ENCODE assay signal across 27 cellular contexts in the genomic region with DNA sequence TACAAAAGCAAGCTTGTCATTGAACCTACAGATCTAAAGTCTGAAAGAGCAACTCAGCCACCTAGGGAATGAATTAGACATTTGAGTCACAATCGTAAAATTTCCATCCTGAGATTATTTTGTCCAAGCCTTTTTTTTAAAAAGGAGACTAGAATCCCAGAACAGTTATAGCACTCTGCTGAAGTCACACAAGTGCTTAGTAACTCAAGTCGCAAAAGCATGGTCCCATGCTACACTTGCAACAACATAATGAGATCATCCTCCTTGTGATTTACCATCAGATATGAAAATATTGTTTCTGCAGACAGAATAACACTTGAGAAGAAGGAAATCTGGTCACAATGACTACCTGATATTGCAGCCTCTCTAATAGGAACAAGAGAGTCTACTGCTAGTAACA.
DNase-seq lines count a peak whose midpoint lies in the region; ATAC-seq, FAIRE-seq and TF ChIP-seq lines count a peak whose summit lies in the region.
"Had no signal": no experiment of that assay in that cellular context is flagged by ENCODE, and none has a peak within 500 bp of the region (broad histone marks: within the 10 kb centered on the region; RNA-seq: fewer than 3 reads in every experiment).

No MANE protein-coding gene starts in this region.

- H3K27ac ChIP-seq in endothelial cell of umbilical vein (ENCODE audit: insufficient read depth, low read depth, low read length) (no peak overlapping the region), osteoblast (ENCODE audit: low read depth, low read length) (peak overlapping the region; percentile 86)
- H3K27ac ChIP-seq: foreskin keratinocyte, heart left ventricle, testis had no signal

- FAIRE-seq in endothelial cell of umbilical vein (lab: Jason Lieb, UNC), result no peak
- FAIRE-seq: GM12878 had no signal

- H2AFZ ChIP-seq in endothelial cell of umbilical vein (ENCODE audit: low read depth, low read length) (no peak overlapping the region), osteoblast (ENCODE audit: low read length) (peak overlapping the region; percentile 6)

- no peak for ATAC-seq in GM19452 (IDR thresholded peaks at IDR 0.05; ENCODE audit: unreplicated experiment)
- ATAC-seq: activated T-helper 17 cell treated with anti-CD3 and anti-CD28 coated beads, Interleukin-2, amount 50 U/mL, for 72 hours; foreskin keratinocyte; GM12878; heart left ventricle; right cardiac atrium; stimulated activated naive B cell treated with anti-CD40 and anti-IgM and Interleukin-4, amounts not matched to agents 10 μg/mL and 1 μg/mL and 100 μg/mL, for 72 hours; T-helper 17 cell had no signal

- no peaks in the 10 kb centered on the region for H3K27me3 ChIP-seq in endothelial cell of umbilical vein (ENCODE audit: control insufficient read depth in 2 of 2, insufficient read depth in 2 of 2, low read length in 2 of 2)
- no peaks in the 10 kb centered on the region for H3K27me3 ChIP-seq in osteoblast (ENCODE audit: insufficient read depth, low read length)
- H3K27me3 ChIP-seq: foreskin keratinocyte, heart left ventricle, testis had no signal

- H3K9me3 ChIP-seq in endothelial cell of umbilical vein (replicated peaks; ENCODE audit: control insufficient read depth, insufficient read depth, low read length) (no peaks in the 10 kb centered on the region), osteoblast (ENCODE audit: low read depth, low read length) (no peaks in the 10 kb centered on the region)
- H3K9me3 ChIP-seq: heart left ventricle, testis had no signal

- dilution Hi-C loops in endothelial cell of umbilical vein (cut with MboI; ENCODE audit: extremely low pct_ligation_motif_present, low sequenced_read_pairs), result no loop called here

- H4K20me1 ChIP-seq in endothelial cell of umbilical vein (replicated peaks; ENCODE audit: control insufficient read depth, extremely low read depth, insufficient read depth, low read length), result no peaks in the 10 kb centered on the region
- H4K20me1 ChIP-seq in osteoblast (ENCODE audit: insufficient read depth, low read length), result no peaks in the 10 kb centered on the region

- H3K4me3 ChIP-seq in endothelial cell of umbilical vein (replicated peaks in 1 of 3; ENCODE audit: insufficient read depth in 1 of 3, low read depth in 1 of 3, low read length in 3 of 3) (no peak overlapping the region), osteoblast (ENCODE audit: insufficient read depth, low read length) (no peak overlapping the region)
- H3K4me3 ChIP-seq: GM12878, heart left ventricle, testis had no signal

- H3K4me1 ChIP-seq in endothelial cell of umbilical vein (ENCODE audit: control insufficient read depth, extremely low read depth, insufficient read depth, low read length) (no peaks in the 10 kb centered on the region), osteoblast (ENCODE audit: insufficient read depth, low read length) (peaks cover 15% of the 10 kb centered on the region)
- H3K4me1 ChIP-seq: foreskin keratinocyte, testis had no signal

- H3K36me3 ChIP-seq in endothelial cell of umbilical vein (ENCODE audit: control insufficient read depth in 2 of 2, extremely low read depth in 1 of 2, insufficient read depth in 2 of 2, low read length in 2 of 2) (no peaks in the 10 kb centered on the region), osteoblast (ENCODE audit: insufficient read depth, low read length) (no peaks in the 10 kb centered on the region)
- H3K36me3 ChIP-seq: heart left ventricle had no signal

- no TSS peak for BruUV-seq in endothelial cell of umbilical vein (replicated peaks; lab: Mats Ljungman, UMichigan)

- H3K4me2 ChIP-seq in endothelial cell of umbilical vein (ENCODE audit: insufficient read depth, low read length), result no peak overlapping the region
- H3K4me2 ChIP-seq in osteoblast (ENCODE audit: insufficient read depth, low read length), result no peak overlapping the region

- H3K9me1 ChIP-seq in endothelial cell of umbilical vein (replicated peaks; ENCODE audit: control insufficient read depth, extremely low read depth, insufficient read depth, low read length), result no peaks in the 10 kb centered on the region

- TF ChIP-seq CTCF in endothelial cell of umbilical vein (IDR thresholded peaks at IDR 0.05; ENCODE audit: extremely low read depth in 1 of 2, insufficient read depth in 1 of 2, low read depth in 1 of 2, low read length in 2 of 2) (no peak), osteoblast (IDR thresholded peaks at IDR 0.05; ENCODE audit: extremely low read depth, low read depth, low read length) (no peak)

- intact Hi-C loops in endothelial cell of umbilical vein (cut with micrococcal nuclease), result no loop called here

- H3K79me2 ChIP-seq in endothelial cell of umbilical vein (ENCODE audit: control insufficient read depth, insufficient read depth, low read length) (no peaks in the 10 kb centered on the region), osteoblast (ENCODE audit: insufficient read depth, low read length) (no peaks in the 10 kb centered on the region)

- no peak overlapping the region for H3K9ac ChIP-seq in endothelial cell of umbilical vein (replicated peaks; ENCODE audit: extremely low read depth, insufficient read depth, low read length)

- no peak for TF ChIP-seq POLR2A in endothelial cell of umbilical vein (IDR thresholded peaks at IDR 0.05; ENCODE audit: low read depth, low read length)

- CTCF ChIA-PET in endothelial cell of umbilical vein (lab: Charles Lee), result no interaction called here

- POLR2A ChIA-PET in endothelial cell of umbilical vein (lab: Charles Lee), result no interaction called here

- peak; percentile 54 for DNase-seq in Daoy (ENCODE audit: low read depth)
- DNase-seq in endothelial cell of umbilical vein (ENCODE audit: low read depth, low spot score), result peak; percentile 26
- DNase-seq in osteoblast (ENCODE audit: insufficient read length, low spot score, missing footprints), result no peak
- DNase-seq in hypothalamus (lab: John Stamatoyannopoulos, UW), result no peak
- no peak for DNase-seq in MV-4-11 (lab: John Stamatoyannopoulos, UW)
- no peak for DNase-seq in nucleus accumbens (lab: John Stamatoyannopoulos, UW)
- DNase-seq: activated CD4-positive, alpha-beta memory T cell treated with anti-CD3 and anti-CD28 coated beads, Interleukin-2, amount 10 ng/mL, durations not matched to agents 7 days and 5 days; activated CD4-positive, alpha-beta T cell treated with anti-CD3 and anti-CD28 coated beads for 1 hour; activated naive CD4-positive, alpha-beta T cell treated with anti-CD3 and anti-CD28 coated beads, Interleukin-2, amount 50 U/mL, for 16 hours; aorta; central memory CD4-positive, alpha-beta T cell; DND-41; foreskin keratinocyte; heart left ventricle; NCI-H1092; NCI-H2029 treated with DMSO at 0.1 percent for 48 hours; NCI-H345; nephron progenitor cell; right cardiac atrium; stimulated activated CD4-positive, alpha-beta T cell treated with anti-CD3 and anti-CD28 coated beads, Interleukin-4, amount 100 ng/mL, for 24 hours; stimulated activated naive B cell treated with anti-CD40 and anti-IgM and Interleukin-4, amounts not matched to agents 10 μg/mL and 1 μg/mL and 100 μg/mL, for 72 hours; T-helper 17 cell; testis had no signal

TF ChIP-seq in PFSK-1, 5 proteins besides CTCF, POLR2A, EP300 and RAD21 (continues in another document):
- no peak for TF ChIP-seq SIN3A (IDR thresholded peaks at IDR 0.05; ENCODE audit: borderline replicate concordance, insufficient read depth, low read length)

TF ChIP-seq in endothelial cell of umbilical vein, 7 proteins besides CTCF, POLR2A, EP300 and RAD21:
- TF ChIP-seq JUN (IDR thresholded peaks at IDR 0.05; ENCODE audit: borderline replicate concordance, insufficient read depth, insufficient read length, low read depth) (no peak), MYC (IDR thresholded peaks at IDR 0.05; ENCODE audit: low read depth, low read length) (no peak), POLR2AphosphoS5 (IDR thresholded peaks at IDR 0.05; ENCODE audit: insufficient read depth, low read depth, low read length) (no peak), FOS (IDR thresholded peaks at IDR 0.05; ENCODE audit: borderline replicate concordance, insufficient read depth, low read length) (no peak), GATA2 (IDR thresholded peaks at IDR 0.05; ENCODE audit: insufficient read depth, insufficient read length, low read depth, low read length) (no peak), EZH2 (IDR thresholded peaks at IDR 0.05; ENCODE audit: borderline replicate concordance, low read depth, low read length, severe bottlenecking) (no peak)
- TF ChIP-seq, protein P1, sequence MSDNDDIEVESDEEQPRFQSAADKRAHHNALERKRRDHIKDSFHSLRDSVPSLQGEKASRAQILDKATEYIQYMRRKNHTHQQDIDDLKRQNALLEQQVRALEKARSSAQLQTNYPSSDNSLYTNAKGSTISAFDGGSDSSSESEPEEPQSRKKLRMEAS (IDR thresholded peaks at IDR 0.05; ENCODE audit: insufficient read depth, insufficient read length), result no peak

Comparison
In these comparisons a context has a peak if more than half of its experiments do, and no peak if none do; other contexts are left out.
1. DNase-seq: peak in Daoy (single experiment) and endothelial cell of umbilical vein (single experiment); none in osteoblast (single experiment), hypothalamus (0 of 51), MV-4-11 (single experiment) and nucleus accumbens (0 of 56).